34 cellular contexts compared by ENCODE assay signal in the genomic region with DNA sequence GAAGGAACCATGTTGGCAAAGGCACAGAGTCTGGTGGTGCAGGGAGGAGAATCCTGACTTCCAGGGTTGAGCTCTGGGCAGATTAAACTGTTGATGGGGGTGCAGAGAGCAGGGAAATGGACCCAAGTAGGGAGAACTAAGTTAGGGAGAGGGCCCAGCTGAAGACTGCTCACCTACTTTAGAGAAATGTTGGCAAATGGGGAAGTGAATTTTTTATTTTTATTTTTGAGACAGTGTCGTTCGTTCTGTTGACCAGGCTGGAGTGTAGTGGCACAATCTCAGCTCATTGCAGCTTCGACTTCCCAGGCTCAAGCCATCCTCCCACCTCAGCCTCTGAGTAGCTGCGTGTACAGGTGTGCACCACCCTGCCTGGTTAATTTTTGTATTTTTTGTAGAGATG. TPM values are rescaled to one million over a fixed set of nuclear protein-coding genes. Genes with fewer than 3 reads are reported as not detected.
DNase-seq lines count a peak whose midpoint lies in the region; ATAC-seq, FAIRE-seq and TF ChIP-seq lines count a peak whose summit lies in the region.
"Had no signal": no experiment of that assay in that cellular context is flagged by ENCODE, and none has a peak within 500 bp of the region (broad histone marks: within the 10 kb centered on the region; RNA-seq: fewer than 3 reads in every experiment).

No MANE protein-coding gene starts in this region.

- no peaks in the 10 kb centered on the region for H3K36me3 ChIP-seq in K562 (ENCODE audit: control insufficient read depth, insufficient read depth, low read length)
- no peaks in the 10 kb centered on the region for H3K36me3 ChIP-seq in parathyroid adenoma (ENCODE audit: control insufficient read depth, insufficient read depth, low read length)
- H3K36me3 ChIP-seq: cardiac muscle cell, prostate gland, right lobe of liver, stomach, uterus had no signal

- H4K20me1 ChIP-seq in K562 (replicated peaks; ENCODE audit: control insufficient read depth, insufficient read depth, low read length) = no peaks in the 10 kb centered on the region

- WGBS in K562 (ENCODE audit: insufficient coverage, low coverage, missing lambda C conversion rate) = 64% methylated on average over 4 of the region's 4 CpGs

- no peaks in the 10 kb centered on the region for H3K36me3 Mint-ChIP-seq in HFFc6 (ENCODE audit: low read depth)
- H3K36me3 Mint-ChIP-seq: activated naive CD8-positive, alpha-beta T cell treated with anti-CD3 and anti-CD28 coated beads for 36 hours; memory B cell; T-cell; WTC11 had no signal

- in situ Hi-C loops in K562 (cut with MboI) = no loop called here

- H3K9me3 Mint-ChIP-seq in HFFc6 = no peaks in the 10 kb centered on the region
- H3K9me3 Mint-ChIP-seq: activated naive CD8-positive, alpha-beta T cell treated with anti-CD3 and anti-CD28 coated beads for 36 hours; activated T-cell treated with anti-CD3 and anti-CD28 coated beads, Interleukin-2, amount 50 U/mL, for 24 hours; IgD-negative memory B cell; memory B cell; T-cell; WTC11 had no signal

- H3K4me1 Mint-ChIP-seq in HFFc6 (ENCODE audit: low read depth) = peaks cover 29% of the 10 kb centered on the region
- H3K4me1 Mint-ChIP-seq: activated naive CD8-positive, alpha-beta T cell treated with anti-CD3 and anti-CD28 coated beads for 36 hours; T-cell had no signal

- H3K4me3 ChIP-seq in K562 = no peak overlapping the region
- no peak overlapping the region for H3K4me3 ChIP-seq in parathyroid adenoma (ENCODE audit: low read depth, low read length)
- H3K4me3 ChIP-seq: cardiac muscle cell, prostate gland, right lobe of liver, stomach, uterus had no signal

- peak overlapping the region; percentile 52; the same call in 1 of the 2 replicates for H2AFZ ChIP-seq in K562 (ENCODE audit: low read depth, low read length)
- H2AFZ ChIP-seq in parathyroid adenoma = peak overlapping the region; percentile 25

- DNase-seq in HFFc6 = no peak
- DNase-seq in MV-4-11 (lab: John Stamatoyannopoulos, UW) = peak; percentile 52
- DNase-seq in K562 (ENCODE audit: extremely low read depth in 1 of 4, low spot score in 3 of 4) = no peak
- no peak for DNase-seq in COLO829 (ENCODE audit: low spot score)
- DNase-seq in NCI-H187 treated with DMSO at 0.1 percent for 48 hours (lab: John Stamatoyannopoulos, UW) = no peak
- DNase-seq: ACHN; activated CD4-positive, alpha-beta T cell treated with anti-CD3 and anti-CD28 coated beads, Interleukin-2, amount 50 U/mL, for 1 hour; activated gamma-delta T cell; activated naive CD8-positive, alpha-beta T cell treated with anti-CD3 and anti-CD28 coated beads for 36 hours; activated T-cell treated with anti-CD3 and anti-CD28 coated beads, Interleukin-2, amount 50 U/mL, for 24 hours; anterior cingulate cortex; COR-L47; effector CD8-positive, alpha-beta T cell; NCI-H1417; NCI-H2029 treated with DMSO at 0.1 percent for 48 hours; NCI-H2227 treated with DMSO at 0.1 percent for 48 hours; nucleus accumbens; right lobe of liver; RPMI8226; stimulated activated CD8-positive, alpha-beta memory T cell treated with anti-CD3 and anti-CD28 coated beads, Interleukin-4, amount 100 ng/mL, for 48 hours; stomach; T-cell; uterus had no signal

- H3K27ac Mint-ChIP-seq in HFFc6 = peak overlapping the region; percentile 20; the same call in 1 of the 2 replicates
- H3K27ac Mint-ChIP-seq: activated naive CD8-positive, alpha-beta T cell treated with anti-CD3 and anti-CD28 coated beads for 36 hours; activated T-cell treated with anti-CD3 and anti-CD28 coated beads, Interleukin-2, amount 50 U/mL, for 24 hours; memory B cell; T-cell; WTC11 had no signal

- H3K9me3 ChIP-seq in K562 (replicated peaks; ENCODE audit: control insufficient read depth, insufficient read depth, low read depth, low read length) = no peaks in the 10 kb centered on the region
- H3K9me3 ChIP-seq in parathyroid adenoma (ENCODE audit: control insufficient read depth, low read length) = no peaks in the 10 kb centered on the region
- H3K9me3 ChIP-seq: prostate gland, right lobe of liver, stomach, uterus had no signal

- ATAC-seq in K562 (no peak), GM18517 (IDR thresholded peaks at IDR 0.05; ENCODE audit: unreplicated experiment) (no peak)
- ATAC-seq: HCT116, left lobe of liver, right lobe of liver, T-cell, WTC11 had no signal

- H3K27me3 ChIP-seq in K562 (ENCODE audit: control insufficient read depth in 2 of 2, insufficient read depth in 2 of 2, low read length in 2 of 2) (no peaks in the 10 kb centered on the region), parathyroid adenoma (ENCODE audit: control insufficient read depth, insufficient read depth, low read length) (no peaks in the 10 kb centered on the region)
- H3K27me3 ChIP-seq: cardiac muscle cell, right lobe of liver, stomach, uterus had no signal

- no TSS peak for BruUV-seq in K562 (replicated peaks; lab: Mats Ljungman, UMichigan)

- FAIRE-seq in K562 (lab: Jason Lieb, UNC) = no peak
- FAIRE-seq: colon, islet of Langerhans had no signal

- CTCF ChIA-PET in K562 (lab: Yijun Ruan, JAX; ENCODE audit: low intra/inter-chr PET ratio) = no interaction called here

- intact Hi-C loops in K562 (cut with micrococcal nuclease) = no loop called here

- TF ChIP-seq POLR2A in K562 (conservative IDR thresholded peaks at IDR 0.05) = no peak

- H3K4me3 Mint-ChIP-seq in HFFc6 = no peak overlapping the region
- H3K4me3 Mint-ChIP-seq: activated naive CD8-positive, alpha-beta T cell treated with anti-CD3 and anti-CD28 coated beads for 36 hours; activated T-cell treated with anti-CD3 and anti-CD28 coated beads, Interleukin-2, amount 50 U/mL, for 24 hours; IgD-negative memory B cell; memory B cell; T-cell; WTC11 had no signal

- peaks cover 2% of the 10 kb centered on the region; the same call in 1 of the 2 replicates for H3K27me3 Mint-ChIP-seq in HFFc6 (ENCODE audit: insufficient read depth)
- H3K27me3 Mint-ChIP-seq: activated naive CD8-positive, alpha-beta T cell treated with anti-CD3 and anti-CD28 coated beads for 36 hours; activated T-cell treated with anti-CD3 and anti-CD28 coated beads, Interleukin-2, amount 50 U/mL, for 24 hours; T-cell had no signal

- TF ChIP-seq RAD21 in K562 (CRISPR knock-in tag; conservative IDR thresholded peaks at IDR 0.05 in 1 of 2, IDR thresholded peaks at IDR 0.05 in 1 of 2) = no peak

- no peaks in the 10 kb centered on the region for H3K9me1 ChIP-seq in K562 (ENCODE audit: control insufficient read depth, insufficient read depth, low read length)

- no peak for TF ChIP-seq EP300 in K562 (IDR thresholded peaks at IDR 0.05; ENCODE audit: low read length)

- no peak overlapping the region for H3K27ac ChIP-seq in K562 (ENCODE audit: extremely low read depth, low read depth, low read length)
- no peak overlapping the region for H3K27ac ChIP-seq in parathyroid adenoma
- H3K27ac ChIP-seq: cardiac muscle cell, prostate gland, right lobe of liver, stomach, uterus had no signal

- TF ChIP-seq CTCF in HFFc6 (IDR thresholded peaks at IDR 0.05) = no peak
- no peak for TF ChIP-seq CTCF in K562 (IDR thresholded peaks at IDR 0.05 in 2 of 3, conservative IDR thresholded peaks at IDR 0.05 in 1 of 3; ENCODE audit: insufficient read depth in 2 of 3, low read depth in 1 of 3, low read length in 3 of 3)
- no peak for TF ChIP-seq CTCF in parathyroid adenoma (IDR thresholded peaks at IDR 0.05)

- H3K4me1 ChIP-seq in K562 (replicated peaks in 1 of 2; ENCODE audit: control insufficient read depth in 2 of 2, insufficient read depth in 2 of 2, low read length in 2 of 2) = peaks cover 0 to 5% of the 10 kb centered on the region in 2 experiments; a peak in 3 of 5 replicates
- H3K4me1 ChIP-seq in parathyroid adenoma = peaks cover 5% of the 10 kb centered on the region
- H3K4me1 ChIP-seq: prostate gland, right lobe of liver, uterus had no signal

- peak overlapping the region in 1 of 2 experiments; percentile 18; a peak in 1 of 4 replicates for H3K9ac ChIP-seq in K562 (ENCODE audit: insufficient read depth in 1 of 2, low read depth in 2 of 2, low read length in 2 of 2)
- no peak overlapping the region for H3K9ac ChIP-seq in parathyroid adenoma

- no peak overlapping the region for H3K4me2 ChIP-seq in K562 (ENCODE audit: insufficient read depth, low read length)
- no peak overlapping the region for H3K4me2 ChIP-seq in parathyroid adenoma (ENCODE audit: low read length)

- H3K79me2 ChIP-seq in K562 (ENCODE audit: control insufficient read depth, insufficient read depth, low read length) = no peaks in the 10 kb centered on the region
- H3K79me2 ChIP-seq in parathyroid adenoma = no peaks in the 10 kb centered on the region

- POLR2A ChIA-PET in K562 (lab: Yijun Ruan, JAX) = interaction anchor here (0.7 to 4.3 kb wide), 4 partner anchors 11 to 90 kb away, joined by 3 to 46 read pairs (median 9); a partner anchor contains a TSS

RNA-seq across cellular contexts. Expression of a gene that starts 32.1 kb away (rescaled TPM):
- 100 to 1,000 TPM; 227 to 300 (median 257) TPM for total RNA-seq in HFFc6 (2021; fragmentation: NEBNext Ultra II Directional; extraction: Animal tissue kit (Norgen Biotek cat#: 25700))
- 9.3 and 22.8 TPM in 2 replicates for total RNA-seq in K562 (2011; cell fraction: chromatin; rRNA removed; ENCODE audit: low replicate concordance)
- total RNA-seq in K562 (2011; cell fraction: nucleolus; rRNA removed) = 15.7 and 17.7 TPM in 2 replicates
- total RNA-seq in K562 (2011; cell fraction: nucleoplasm; rRNA removed) = 10.5 and 14.7 TPM in 2 replicates
- total RNA-seq in K562 (2014; rRNA removed) = 9.6 and 10.2 TPM in 2 replicates
- total RNA-seq in K562 (2014; rRNA removed; fragmentation: Illumina TruSeq; extraction: Trizol) = 7.1 and 7.4 TPM in 2 replicates
- 11.5 and 11.9 TPM in 2 replicates for total RNA-seq in K562 (2015; rRNA removed; fragmentation: Illumina TruSeq; extraction: Trizol)
- total RNA-seq in K562 (2021) = 7.7 and 8.6 TPM in 2 replicates
- polyA plus RNA-seq in K562 (2011; rRNA removed) = 45.1 and 161 TPM in 2 replicates
- polyA plus RNA-seq in K562 (2011; cell fraction: cytosol; rRNA removed) = 70.9 and 239 TPM in 2 replicates
- 21.0 and 76.7 TPM in 2 replicates for polyA plus RNA-seq in K562 (2011; cell fraction: nucleus; rRNA removed)
- polyA plus RNA-seq in K562 (2012) = 27.7 and 59.0 TPM in 2 replicates
- polyA plus RNA-seq in K562 (2014; fragmentation: Illumina TruSeq; extraction: Trizol) = 16.3 and 18.8 TPM in 2 replicates
- 10 to 100 TPM; 23.7 to 24.2 TPM for polyA plus RNA-seq in K562 (2014; fragmentation: Nextera tagmentation; extraction: Ambion mirVana)
- polyA plus RNA-seq in K562 (2014; rRNA removed) = 11.7 and 13.9 TPM in 2 replicates
- 35.5 and 78.6 TPM in 2 replicates for polyA minus RNA-seq in K562 (2011; rRNA and poly(A)+ RNA removed)
- polyA minus RNA-seq in K562 (2011; cell fraction: cytosol; rRNA and poly(A)+ RNA removed) = 12.4 and 33.4 TPM in 2 replicates
- polyA minus RNA-seq in K562 (2011; cell fraction: nucleus; rRNA and poly(A)+ RNA removed) = 6.2 and 22.2 TPM in 2 replicates

RNA-seq across cellular contexts. Expression of a gene that starts 43.9 kb away (rescaled TPM):
- total RNA-seq in HFFc6 (2021; fragmentation: NEBNext Ultra II Directional; extraction: Animal tissue kit (Norgen Biotek cat#: 25700)) = 1,000 to 10,000 TPM in 3 of 6 experiments, 100 to 1,000 TPM in 3; 571 to 1,139 (median 936) TPM
- total RNA-seq in K562 (2011; cell fraction: chromatin; rRNA removed; ENCODE audit: low replicate concordance) = 176 and 423 TPM in 2 replicates
- total RNA-seq in K562 (2011; cell fraction: nucleolus; rRNA removed) = 383 and 414 TPM in 2 replicates
- 358 and 385 TPM in 2 replicates for total RNA-seq in K562 (2011; cell fraction: nucleoplasm; rRNA removed)
- total RNA-seq in K562 (2014; rRNA removed) = 755 and 1,088 TPM in 2 replicates
- total RNA-seq in K562 (2014; rRNA removed; fragmentation: Illumina TruSeq; extraction: Trizol) = 779 and 914 TPM in 2 replicates
- total RNA-seq in K562 (2015; rRNA removed; fragmentation: Illumina TruSeq; extraction: Trizol) = 912 and 926 TPM in 2 replicates
- total RNA-seq in K562 (2021) = 839 and 845 TPM in 2 replicates
- polyA plus RNA-seq in K562 (2011; rRNA removed) = 2,698 and 3,950 TPM in 2 replicates
- polyA plus RNA-seq in K562 (2011; cell fraction: cytosol; rRNA removed) = 6,167 and 6,224 TPM in 2 replicates
- 965 and 1,239 TPM in 2 replicates for polyA plus RNA-seq in K562 (2011; cell fraction: nucleus; rRNA removed)
- polyA plus RNA-seq in K562 (2012) = 1,132 and 1,153 TPM in 2 replicates
- 2,770 and 3,012 TPM in 2 replicates for polyA plus RNA-seq in K562 (2014; fragmentation: Illumina TruSeq; extraction: Trizol)
- polyA plus RNA-seq in K562 (2014; fragmentation: Nextera tagmentation; extraction: Ambion mirVana) = 1,000 to 10,000 TPM in 1 of 2 experiments, 100 to 1,000 TPM in 1; 776 to 1,185 TPM
- 1,517 and 1,660 TPM in 2 replicates for polyA plus RNA-seq in K562 (2014; rRNA removed)
- 2,193 and 2,971 TPM in 2 replicates for polyA minus RNA-seq in K562 (2011; rRNA and poly(A)+ RNA removed)
- polyA minus RNA-seq in K562 (2011; cell fraction: cytosol; rRNA and poly(A)+ RNA removed) = 751 and 929 TPM in 2 replicates
- 192 and 360 TPM in 2 replicates for polyA minus RNA-seq in K562 (2011; cell fraction: nucleus; rRNA and poly(A)+ RNA removed)

Comparison
In these comparisons a context has a peak if more than half of its experiments do, and no peak if none do; other contexts are left out.
1. RNA of a gene that starts 32.1 kb away (total RNA-seq): 227 to 300 TPM in HFFc6; 7.1 to 22.8 TPM in K562; every median in the first group is over 4 times any median in the second.